In genomic region chr9:130333041-130334040, GRCh38 we compare ENCODE assay signal across 15 cellular contexts.
A peak's percentile ranks its signal among the peaks of the same experiment; 100 is the strongest.
DNase-seq lines count a peak whose midpoint lies in the region; ATAC-seq and FAIRE-seq lines count a peak whose summit lies in the region.
"Had no signal": no experiment of that assay in that cellular context is flagged by ENCODE, and none has a peak within 500 bp of the region (broad histone marks: within the 10 kb centered on the region; RNA-seq: fewer than 3 reads in every experiment).

No MANE protein-coding gene starts in this region.

- no peaks in the 10 kb centered on the region for H3K4me1 Mint-ChIP-seq in natural killer cell treated with Interleukin-12 subunit alpha and Interleukin-12 subunit beta and Interleukin-15 and Interleukin-18, amount 100 ng/mL, for 72 hours (ENCODE audit: low read depth in 2 of 2)
- H3K4me1 Mint-ChIP-seq: activated B cell treated with CpG ODN at 0.5 μM for 24 hours; CD4-positive, CD25-positive, alpha-beta regulatory T cell had no signal

- no peak overlapping the region for H3K27ac Mint-ChIP-seq in natural killer cell treated with Interleukin-12 subunit alpha and Interleukin-12 subunit beta and Interleukin-15 and Interleukin-18, amount 100 ng/mL, for 72 hours
- H3K27ac Mint-ChIP-seq: activated B cell treated with CpG ODN at 0.5 μM for 24 hours; CD4-positive, CD25-positive, alpha-beta regulatory T cell had no signal

- peak overlapping the region; percentile 22 for H4K91ac ChIP-seq in trophoblast cell (ENCODE audit: low read depth, low read length)

- H2AFZ ChIP-seq in trophoblast cell (ENCODE audit: insufficient read depth, low read length, poor library complexity), result no peak overlapping the region

- H3K4me2 ChIP-seq in trophoblast cell (ENCODE audit: low read length), result no peak overlapping the region

- H3K79me2 ChIP-seq in trophoblast cell (ENCODE audit: control insufficient read depth, insufficient read depth, low read length, poor library complexity), result no peaks in the 10 kb centered on the region

- no peak overlapping the region for H2BK12ac ChIP-seq in trophoblast cell (ENCODE audit: low read length)

- no peak overlapping the region for H3K14ac ChIP-seq in trophoblast cell (ENCODE audit: low read length)

- H3K9me3 Mint-ChIP-seq in natural killer cell treated with Interleukin-12 subunit alpha and Interleukin-12 subunit beta and Interleukin-15 and Interleukin-18, amount 100 ng/mL, for 72 hours, result no peaks in the 10 kb centered on the region
- H3K9me3 Mint-ChIP-seq: activated B cell treated with CpG ODN at 0.5 μM for 24 hours, nephron had no signal

- H2AK5ac ChIP-seq in trophoblast cell (ENCODE audit: low read length), result no peak overlapping the region

- no peak overlapping the region for H3K23ac ChIP-seq in trophoblast cell (ENCODE audit: low read length)

- H4K8ac ChIP-seq in trophoblast cell (ENCODE audit: low read depth, low read length), result no peak overlapping the region

- no peak overlapping the region for H3K18ac ChIP-seq in trophoblast cell (ENCODE audit: low read length)

- WGBS in esophagus, 2 donors, result 39 to 40% methylated on average over 24 of the region's 24 CpGs
- no CpG with 5 or more reads among the region's 24 CpGs for WGBS in trophoblast cell (ENCODE audit: extremely low coverage, insufficient coverage, insufficient read length)

- H3K9ac ChIP-seq in trophoblast cell (ENCODE audit: low read length), result peak overlapping the region; percentile 19

- H2BK5ac ChIP-seq in trophoblast cell (ENCODE audit: low read depth, low read length, poor library complexity), result no peak overlapping the region

- no peak for ATAC-seq in natural killer cell treated with Interleukin-12 subunit alpha and Interleukin-12 subunit beta and Interleukin-15 and Interleukin-18, amount 100 ng/mL, for 72 hours

- H3K36me3 ChIP-seq in esophagus (ENCODE audit: control insufficient read depth in 2 of 2, insufficient read depth in 2 of 2, low read length in 1 of 2) (no peaks in the 10 kb centered on the region), trophoblast cell (ENCODE audit: control insufficient read depth in 1 of 2, insufficient read depth in 2 of 2, low read length in 2 of 2) (no peaks in the 10 kb centered on the region)

- H3K27ac ChIP-seq in esophagus (ENCODE audit: low read depth in 2 of 2, low read length in 1 of 2), result peak overlapping the region; percentile 70 to 86
- H3K27ac ChIP-seq in trophoblast cell (ENCODE audit: low read depth, low read length), result no peak overlapping the region

- H3K4me3 ChIP-seq in esophagus (ENCODE audit: low read depth in 1 of 2, low read length in 2 of 2), result no peak overlapping the region
- H3K4me3 ChIP-seq in trophoblast cell (ENCODE audit: low read depth, low read length), result no peak overlapping the region

- no peak overlapping the region for H4K12ac ChIP-seq in trophoblast cell (ENCODE audit: low read depth, low read length)

- no peaks in the 10 kb centered on the region for H3K36me3 Mint-ChIP-seq in natural killer cell treated with Interleukin-12 subunit alpha and Interleukin-12 subunit beta and Interleukin-15 and Interleukin-18, amount 100 ng/mL, for 72 hours
- H3K36me3 Mint-ChIP-seq: brain; CD4-positive, CD25-positive, alpha-beta regulatory T cell had no signal

- H3K9me3 ChIP-seq in esophagus (ENCODE audit: control insufficient read depth in 2 of 2, insufficient read depth in 1 of 2, low read depth in 1 of 2, low read length in 1 of 2) (no peaks in the 10 kb centered on the region), trophoblast cell (ENCODE audit: insufficient read depth, low read depth, low read length) (no peaks in the 10 kb centered on the region)

- peaks cover 4% of the 10 kb centered on the region for H3K79me1 ChIP-seq in trophoblast cell (ENCODE audit: low read length)

- no peak overlapping the region for H3K4ac ChIP-seq in trophoblast cell (ENCODE audit: low read depth, low read length)

- no peak overlapping the region for H3K4me3 Mint-ChIP-seq in natural killer cell treated with Interleukin-12 subunit alpha and Interleukin-12 subunit beta and Interleukin-15 and Interleukin-18, amount 100 ng/mL, for 72 hours
- H3K4me3 Mint-ChIP-seq: activated B cell treated with CpG ODN at 0.5 μM for 24 hours; CD4-positive, CD25-positive, alpha-beta regulatory T cell had no signal

- peak; percentile 25 for DNase-seq in EH (ENCODE audit: low read depth)
- DNase-seq in NCI-H1694 (lab: John Stamatoyannopoulos, UW), result peak; percentile 75
- peak; percentile 56 to 82 for DNase-seq in trophoblast cell
- no peak for DNase-seq in natural killer cell treated with Interleukin-12 subunit alpha and Interleukin-12 subunit beta and Interleukin-15 and Interleukin-18, amount 100 ng/mL, for 72 hours (ENCODE audit: low spot score)
- no peak for DNase-seq in NCI-H2029 treated with DMSO at 0.1 percent for 48 hours (lab: John Stamatoyannopoulos, UW)
- DNase-seq in frontal cortex (ENCODE audit: low spot score in 2 of 2), result no peak
- DNase-seq: activated B cell treated with CpG ODN at 0.5 μM for 24 hours; activated naive CD4-positive, alpha-beta T cell treated with Interleukin-2 at 50 U/mL for 16 hours; CD4-positive, CD25-positive, alpha-beta regulatory T cell; effector CD8-positive, alpha-beta T cell; NCI-H187; stimulated activated naive CD4-positive, alpha-beta T cell had no signal

- peaks cover 11 to 21% of the 10 kb centered on the region in 2 donors for H3K27me3 Mint-ChIP-seq in natural killer cell treated with Interleukin-12 subunit alpha and Interleukin-12 subunit beta and Interleukin-15 and Interleukin-18, amount 100 ng/mL, for 72 hours

- H2BK120ac ChIP-seq in trophoblast cell (ENCODE audit: insufficient read depth, low read length, poor library complexity), result no peak overlapping the region

- FAIRE-seq in frontal cortex (lab: Jason Lieb, UNC), result no peak

- H3K27me3 ChIP-seq in esophagus (ENCODE audit: control insufficient read depth in 1 of 2, insufficient read depth in 2 of 2, low read length in 2 of 2) (no peaks in the 10 kb centered on the region), trophoblast cell (ENCODE audit: insufficient read depth, low read length) (no peaks in the 10 kb centered on the region)

- H3K4me1 ChIP-seq in esophagus (ENCODE audit: control insufficient read depth in 2 of 2, insufficient read depth in 2 of 2, low read length in 1 of 2), result peaks cover 4 to 10% of the 10 kb centered on the region in 2 donors
- H3K4me1 ChIP-seq in trophoblast cell (ENCODE audit: control insufficient read depth in 1 of 2, insufficient read depth in 2 of 2, low read length in 2 of 2), result peaks cover 29 to 31% of the 10 kb centered on the region in 2 experiments

Comparison
In these comparisons a context has a peak if more than half of its experiments do, and no peak if none do; other contexts are left out.
1. DNase-seq: peak in EH (single experiment), NCI-H1694 (single experiment) and trophoblast cell (2 of 2); none in natural killer cell treated with Interleukin-12 subunit alpha and Interleukin-12 subunit beta and Interleukin-15 and Interleukin-18, amount 100 ng/mL, for 72 hours (single experiment), NCI-H2029 treated with DMSO at 0.1 percent for 48 hours (single experiment) and frontal cortex (0 of 2).